8 cellular contexts compared by ENCODE assay signal in genomic region chr16:48244080-48244862, GRCh38.
DNase-seq lines count a peak whose midpoint lies in the region; ATAC-seq and TF ChIP-seq lines count a peak whose summit lies in the region.

A gene with protein sequence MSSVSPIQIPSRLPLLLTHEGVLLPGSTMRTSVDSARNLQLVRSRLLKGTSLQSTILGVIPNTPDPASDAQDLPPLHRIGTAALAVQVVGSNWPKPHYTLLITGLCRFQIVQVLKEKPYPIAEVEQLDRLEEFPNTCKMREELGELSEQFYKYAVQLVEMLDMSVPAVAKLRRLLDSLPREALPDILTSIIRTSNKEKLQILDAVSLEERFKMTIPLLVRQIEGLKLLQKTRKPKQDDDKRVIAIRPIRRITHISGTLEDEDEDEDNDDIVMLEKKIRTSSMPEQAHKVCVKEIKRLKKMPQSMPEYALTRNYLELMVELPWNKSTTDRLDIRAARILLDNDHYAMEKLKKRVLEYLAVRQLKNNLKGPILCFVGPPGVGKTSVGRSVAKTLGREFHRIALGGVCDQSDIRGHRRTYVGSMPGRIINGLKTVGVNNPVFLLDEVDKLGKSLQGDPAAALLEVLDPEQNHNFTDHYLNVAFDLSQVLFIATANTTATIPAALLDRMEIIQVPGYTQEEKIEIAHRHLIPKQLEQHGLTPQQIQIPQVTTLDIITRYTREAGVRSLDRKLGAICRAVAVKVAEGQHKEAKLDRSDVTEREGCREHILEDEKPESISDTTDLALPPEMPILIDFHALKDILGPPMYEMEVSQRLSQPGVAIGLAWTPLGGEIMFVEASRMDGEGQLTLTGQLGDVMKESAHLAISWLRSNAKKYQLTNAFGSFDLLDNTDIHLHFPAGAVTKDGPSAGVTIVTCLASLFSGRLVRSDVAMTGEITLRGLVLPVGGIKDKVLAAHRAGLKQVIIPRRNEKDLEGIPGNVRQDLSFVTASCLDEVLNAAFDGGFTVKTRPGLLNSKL (plus strand): TSS chr16:48244300. CDS start chr16:48244389, 89 bp downstream.

- DNase-seq in Ammon's horn (ENCODE audit: low spot score): peak; percentile 93
- DNase-seq in NCI-H510A treated with DMSO at 0.1 percent for 48 hours (lab: John Stamatoyannopoulos, UW): peak; percentile 80
- DNase-seq in activated CD4-positive, alpha-beta T cell treated with anti-CD3 and anti-CD28 coated beads for 4 hours: peak; percentile 87 to 90
- DNase-seq in kidney tubule cell (ENCODE audit: low spot score): peak; percentile 93
- DNase-seq in stimulated activated CD4-positive, alpha-beta T cell treated with anti-CD3 and anti-CD28 coated beads, Interleukin-1b, Interleukin-23, amount 100 ng/mL, for 1 hour (ENCODE audit: low read depth in 2 of 2): peak; percentile 61 to 91

- TF ChIP-seq POLR2A in GM19099 (IDR thresholded peaks at IDR 0.05; ENCODE audit: extremely low read depth, insufficient read length, low read depth): peak; percentile 75

- peak; percentile 99 for ATAC-seq in HG03432 (IDR thresholded peaks at IDR 0.05; ENCODE audit: unreplicated experiment)

- H3K27ac ChIP-seq in cingulate gyrus (ENCODE audit: low read depth, low read length): peak within 1 kb of the TSS; percentile 84

Comparison
In these comparisons a context has a peak if more than half of its experiments do, and no peak if none do; other contexts are left out.
1. Peak in every context shown above with its lines: DNase-seq, ATAC-seq and H3K27ac ChIP-seq.